In the genomic region with DNA sequence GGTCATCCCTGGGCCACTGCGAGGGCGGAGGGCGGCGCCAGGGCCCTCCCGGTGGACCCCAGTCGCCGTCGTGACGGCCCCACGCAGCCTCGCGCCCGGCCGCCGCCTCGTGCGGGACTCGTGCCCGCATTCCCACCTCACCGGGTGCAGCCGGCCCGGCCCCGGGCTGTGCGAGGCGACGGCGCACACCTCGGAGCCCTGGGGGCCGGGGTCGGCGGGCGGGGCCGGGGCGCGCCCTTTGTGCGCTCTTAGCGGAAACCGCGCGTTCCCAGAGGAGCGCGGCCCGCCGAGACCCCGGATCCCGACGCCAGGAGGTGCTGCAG, we compare ENCODE assay signal across 2 cellular contexts.
TF ChIP-seq lines count a peak whose summit lies in the region.

No MANE protein-coding gene starts in this region.

TF ChIP-seq in A549, 52 proteins besides CTCF, POLR2A, EP300 and RAD21 (continued from another document):
- TF ChIP-seq, protein P1, sequence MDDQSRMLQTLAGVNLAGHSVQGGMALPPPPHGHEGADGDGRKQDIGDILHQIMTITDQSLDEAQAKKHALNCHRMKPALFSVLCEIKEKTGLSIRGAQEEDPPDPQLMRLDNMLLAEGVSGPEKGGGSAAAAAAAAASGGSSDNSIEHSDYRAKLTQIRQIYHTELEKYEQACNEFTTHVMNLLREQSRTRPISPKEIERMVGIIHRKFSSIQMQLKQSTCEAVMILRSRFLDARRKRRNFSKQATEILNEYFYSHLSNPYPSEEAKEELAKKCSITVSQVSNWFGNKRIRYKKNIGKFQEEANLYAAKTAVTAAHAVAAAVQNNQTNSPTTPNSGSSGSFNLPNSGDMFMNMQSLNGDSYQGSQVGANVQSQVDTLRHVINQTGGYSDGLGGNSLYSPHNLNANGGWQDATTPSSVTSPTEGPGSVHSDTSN (IDR thresholded peaks at IDR 0.05), result no peak
- TF ChIP-seq CHD4 (IDR thresholded peaks at IDR 0.05; ENCODE audit: borderline replicate concordance) (no peak), EHF (CRISPR knock-in tag; IDR thresholded peaks at IDR 0.05) (no peak), RFX5 (IDR thresholded peaks at IDR 0.05) (no peak), MYC (IDR thresholded peaks at IDR 0.05; ENCODE audit: borderline replicate concordance, low read length) (no peak), POLR2AphosphoS2 (conservative IDR thresholded peaks at IDR 0.05; ENCODE audit: low read length) (no peak), CBX2 (IDR thresholded peaks at IDR 0.05; ENCODE audit: borderline replicate concordance, low read depth) (no peak), SREBF2 (IDR thresholded peaks at IDR 0.05) (no peak), GATA3 (IDR thresholded peaks at IDR 0.05; ENCODE audit: borderline replicate concordance) (no peak), RCOR1 (IDR thresholded peaks at IDR 0.05; ENCODE audit: low read depth, low read length) (no peak), EHMT2 (IDR thresholded peaks at IDR 0.05; ENCODE audit: low read depth) (no peak), TP53 (CRISPR knock-in tag; IDR thresholded peaks at IDR 0.05) (no peak)
- TF ChIP-seq, protein P2, sequence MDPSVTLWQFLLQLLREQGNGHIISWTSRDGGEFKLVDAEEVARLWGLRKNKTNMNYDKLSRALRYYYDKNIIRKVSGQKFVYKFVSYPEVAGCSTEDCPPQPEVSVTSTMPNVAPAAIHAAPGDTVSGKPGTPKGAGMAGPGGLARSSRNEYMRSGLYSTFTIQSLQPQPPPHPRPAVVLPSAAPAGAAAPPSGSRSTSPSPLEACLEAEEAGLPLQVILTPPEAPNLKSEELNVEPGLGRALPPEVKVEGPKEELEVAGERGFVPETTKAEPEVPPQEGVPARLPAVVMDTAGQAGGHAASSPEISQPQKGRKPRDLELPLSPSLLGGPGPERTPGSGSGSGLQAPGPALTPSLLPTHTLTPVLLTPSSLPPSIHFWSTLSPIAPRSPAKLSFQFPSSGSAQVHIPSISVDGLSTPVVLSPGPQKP (IDR thresholded peaks at IDR 0.05; ENCODE audit: low read depth, low read length), result no peak
- TF ChIP-seq, protein P3, sequence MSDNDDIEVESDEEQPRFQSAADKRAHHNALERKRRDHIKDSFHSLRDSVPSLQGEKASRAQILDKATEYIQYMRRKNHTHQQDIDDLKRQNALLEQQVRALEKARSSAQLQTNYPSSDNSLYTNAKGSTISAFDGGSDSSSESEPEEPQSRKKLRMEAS (IDR thresholded peaks at IDR 0.05), result no peak
- TF ChIP-seq, protein P4, sequence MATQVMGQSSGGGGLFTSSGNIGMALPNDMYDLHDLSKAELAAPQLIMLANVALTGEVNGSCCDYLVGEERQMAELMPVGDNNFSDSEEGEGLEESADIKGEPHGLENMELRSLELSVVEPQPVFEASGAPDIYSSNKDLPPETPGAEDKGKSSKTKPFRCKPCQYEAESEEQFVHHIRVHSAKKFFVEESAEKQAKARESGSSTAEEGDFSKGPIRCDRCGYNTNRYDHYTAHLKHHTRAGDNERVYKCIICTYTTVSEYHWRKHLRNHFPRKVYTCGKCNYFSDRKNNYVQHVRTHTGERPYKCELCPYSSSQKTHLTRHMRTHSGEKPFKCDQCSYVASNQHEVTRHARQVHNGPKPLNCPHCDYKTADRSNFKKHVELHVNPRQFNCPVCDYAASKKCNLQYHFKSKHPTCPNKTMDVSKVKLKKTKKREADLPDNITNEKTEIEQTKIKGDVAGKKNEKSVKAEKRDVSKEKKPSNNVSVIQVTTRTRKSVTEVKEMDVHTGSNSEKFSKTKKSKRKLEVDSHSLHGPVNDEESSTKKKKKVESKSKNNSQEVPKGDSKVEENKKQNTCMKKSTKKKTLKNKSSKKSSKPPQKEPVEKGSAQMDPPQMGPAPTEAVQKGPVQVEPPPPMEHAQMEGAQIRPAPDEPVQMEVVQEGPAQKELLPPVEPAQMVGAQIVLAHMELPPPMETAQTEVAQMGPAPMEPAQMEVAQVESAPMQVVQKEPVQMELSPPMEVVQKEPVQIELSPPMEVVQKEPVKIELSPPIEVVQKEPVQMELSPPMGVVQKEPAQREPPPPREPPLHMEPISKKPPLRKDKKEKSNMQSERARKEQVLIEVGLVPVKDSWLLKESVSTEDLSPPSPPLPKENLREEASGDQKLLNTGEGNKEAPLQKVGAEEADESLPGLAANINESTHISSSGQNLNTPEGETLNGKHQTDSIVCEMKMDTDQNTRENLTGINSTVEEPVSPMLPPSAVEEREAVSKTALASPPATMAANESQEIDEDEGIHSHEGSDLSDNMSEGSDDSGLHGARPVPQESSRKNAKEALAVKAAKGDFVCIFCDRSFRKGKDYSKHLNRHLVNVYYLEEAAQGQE (IDR thresholded peaks at IDR 0.05), result no peak

TF ChIP-seq in neural cell, 6 proteins besides CTCF, POLR2A, EP300 and RAD21 (continued from another document):
- TF ChIP-seq, protein P4 (IDR thresholded peaks at IDR 0.05; ENCODE audit: borderline replicate concordance), result no peak
- no peak for TF ChIP-seq POLR2AphosphoS5 (IDR thresholded peaks at IDR 0.05)
- no peak for TF ChIP-seq MXI1 (conservative IDR thresholded peaks at IDR 0.05; ENCODE audit: poor library complexity, severe bottlenecking)
